Comparison of ENCODE assay signal across 8 cellular contexts in the genomic region with DNA sequence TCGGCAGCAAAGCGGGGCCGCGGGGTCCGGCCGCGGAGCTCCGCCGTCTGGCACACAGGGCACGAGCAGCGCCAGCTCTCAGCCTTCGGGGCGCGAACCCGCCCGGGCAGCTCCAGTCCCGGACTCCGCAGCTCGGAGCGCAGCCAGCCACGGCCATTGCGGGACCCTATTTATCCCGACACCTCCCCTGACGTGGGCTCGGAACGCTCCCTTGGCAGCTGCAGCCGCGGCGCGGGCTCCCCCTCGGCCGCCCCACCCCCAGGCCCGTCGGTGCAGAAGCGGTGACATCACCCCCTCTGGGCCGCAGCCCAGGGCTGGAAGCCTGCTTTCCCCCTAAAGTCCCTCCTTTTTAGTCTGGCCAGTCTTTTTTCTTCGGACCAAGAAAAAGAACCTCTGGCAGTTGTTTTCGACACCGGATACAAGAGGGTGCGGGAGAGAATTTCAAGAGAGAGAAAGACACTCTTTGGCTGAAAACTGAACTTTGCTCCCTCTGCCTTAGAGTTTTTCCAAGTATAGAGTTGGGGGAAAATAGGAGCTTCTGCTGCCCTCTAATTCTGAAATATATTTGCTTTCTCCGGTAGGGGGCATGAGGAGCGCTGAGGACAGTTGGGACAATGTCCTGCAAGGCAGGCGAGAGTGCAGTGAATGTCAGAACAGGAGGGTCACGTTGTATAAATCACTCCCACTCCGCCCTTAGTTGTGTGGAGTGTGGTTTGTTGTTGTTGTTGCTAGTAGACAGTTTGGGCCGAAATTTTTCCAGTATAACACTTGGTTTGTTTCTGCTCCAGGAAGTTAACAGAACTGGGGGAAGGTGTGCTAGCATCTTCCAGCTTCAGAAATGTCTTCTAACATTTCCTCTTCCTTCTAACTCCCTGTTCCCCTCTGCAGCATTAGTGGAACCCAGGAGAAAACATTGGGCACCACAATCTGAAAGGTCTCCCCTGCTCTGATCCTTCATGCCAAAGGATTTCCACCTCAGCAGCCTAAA. TPM values are rescaled to one million over a fixed set of nuclear protein-coding genes. Genes with fewer than 3 reads are reported as not detected.
DNase-seq lines count a peak whose midpoint lies in the region; ATAC-seq and TF ChIP-seq lines count a peak whose summit lies in the region.

A gene (minus strand): TSS at position 145 of the 988 bp plus-strand sequence. CDS start 280 bp downstream, outside the sequence.

- H3K9me3 ChIP-seq in transverse colon, result no peaks in the 10 kb centered on the region

- H3K9me3 Mint-ChIP-seq in mesothelial cell of epicardium, result no peaks in the 10 kb centered on the region

- peak; percentile 65 for DNase-seq in CD1c-positive myeloid dendritic cell (ENCODE audit: extremely low spot score)
- DNase-seq in KBM-7, result peak; percentile 81
- DNase-seq in erythroblast (lab: John Stamatoyannopoulos, UW), result peak; percentile 68 to 74
- DNase-seq in mesothelial cell of epicardium (ENCODE audit: low spot score in 2 of 2, unreplicated experiment in 2 of 2), result peak; percentile 39 to 70
- DNase-seq in transverse colon, result peak; percentile 35
- DNase-seq in epidermal melanocyte (ENCODE audit: insufficient read length, low spot score), result no peak

- TF ChIP-seq CTCF in mesothelial cell of epicardium (IDR thresholded peaks at IDR 0.05; ENCODE audit: unreplicated experiment) (peak; percentile 64), transverse colon (IDR thresholded peaks at IDR 0.05) (peak; percentile 63 to 76 (median 65))

- 0 to 2% methylated on average over 16 to 33 of the region's 46 CpGs for WGBS in transverse colon (ENCODE audit: low coverage in 1 of 2), 2 donors

- peak within 1 kb of the TSS; percentile 6 to 58 (median 36) for H3K27ac ChIP-seq in transverse colon

- peak within 1 kb of the TSS; percentile 47 for H3K27ac Mint-ChIP-seq in mesothelial cell of epicardium

- in situ Hi-C loops in KBM-7 (cut with MboI; ENCODE audit: low pct_unique_long_range_greater_than_20kb, low sequenced_read_pairs) (loop anchor here (25.0 kb wide), 2 partner anchors 295 to 420 kb away; no protein-coding TSS in a partner anchor), transverse colon (cut with MboI; ENCODE audit: low pct_ligation_motif_present in 1 of 4, low pct_unique_long_range_greater_than_20kb in 1 of 4, low sequenced_read_pairs in 3 of 4) (loop anchor here (10.0 to 25.0 kb wide), 3 partner anchors 170 to 308 kb away; no protein-coding TSS in a partner anchor)

- peak within 1 kb of the TSS; percentile 73 for H3K4me3 Mint-ChIP-seq in mesothelial cell of epicardium

- peaks cover 53% of the 10 kb centered on the region for H3K4me1 Mint-ChIP-seq in mesothelial cell of epicardium

- intact Hi-C loops in transverse colon (cut with DNase I; ENCODE audit: low total_unique reads), result no loop called here

- ATAC-seq in GM19035 (IDR thresholded peaks at IDR 0.05; ENCODE audit: unreplicated experiment) (peak; percentile 39), SK-N-SH treated with all-trans-retinoic acid at 6 μM for 48 hours (peak; percentile 70)

- H3K4me3 ChIP-seq in transverse colon, result peak within 1 kb of the TSS; percentile 14 to 47 (median 31)

- H3K36me3 Mint-ChIP-seq in mesothelial cell of epicardium, result no peaks in the 10 kb centered on the region

- TF ChIP-seq POLR2A in erythroblast (IDR thresholded peaks at IDR 0.05; ENCODE audit: low read length) (no peak), transverse colon (IDR thresholded peaks at IDR 0.05) (no peak)

- H3K36me3 ChIP-seq in transverse colon, result no peaks in the 10 kb centered on the region

- H3K4me1 ChIP-seq in transverse colon, result peaks cover 0 to 32% (median 18%) of the 10 kb centered on the region in 4 donors

- no peak for TF ChIP-seq EP300 in transverse colon (IDR thresholded peaks at IDR 0.05; ENCODE audit: low read depth)

- H3K27me3 Mint-ChIP-seq in mesothelial cell of epicardium (ENCODE audit: low read depth), result peaks cover 64% of the 10 kb centered on the region

- H3K27me3 ChIP-seq in transverse colon, result peaks cover 18% of the 10 kb centered on the region

TF ChIP-seq in SK-N-SH treated with all-trans-retinoic acid at 6 μM for 48 hours, 23 proteins besides CTCF, POLR2A, EP300 and RAD21 (continues in another document):
- TF ChIP-seq, protein P1, sequence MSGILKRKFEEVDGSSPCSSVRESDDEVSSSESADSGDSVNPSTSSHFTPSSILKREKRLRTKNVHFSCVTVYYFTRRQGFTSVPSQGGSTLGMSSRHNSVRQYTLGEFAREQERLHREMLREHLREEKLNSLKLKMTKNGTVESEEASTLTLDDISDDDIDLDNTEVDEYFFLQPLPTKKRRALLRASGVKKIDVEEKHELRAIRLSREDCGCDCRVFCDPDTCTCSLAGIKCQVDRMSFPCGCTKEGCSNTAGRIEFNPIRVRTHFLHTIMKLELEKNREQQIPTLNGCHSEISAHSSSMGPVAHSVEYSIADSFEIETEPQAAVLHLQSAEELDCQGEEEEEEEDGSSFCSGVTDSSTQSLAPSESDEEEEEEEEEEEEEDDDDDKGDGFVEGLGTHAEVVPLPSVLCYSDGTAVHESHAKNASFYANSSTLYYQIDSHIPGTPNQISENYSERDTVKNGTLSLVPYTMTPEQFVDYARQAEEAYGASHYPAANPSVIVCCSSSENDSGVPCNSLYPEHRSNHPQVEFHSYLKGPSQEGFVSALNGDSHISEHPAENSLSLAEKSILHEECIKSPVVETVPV (CRISPR knock-in tag; IDR thresholded peaks at IDR 0.05), result no peak
- TF ChIP-seq BACH2 (CRISPR knock-in tag; IDR thresholded peaks at IDR 0.05; ENCODE audit: borderline replicate concordance) (no peak), ZNF8 (CRISPR knock-in tag; IDR thresholded peaks at IDR 0.05) (no peak), PPARA (CRISPR knock-in tag; IDR thresholded peaks at IDR 0.05; ENCODE audit: borderline replicate concordance) (no peak), SNAI2 (CRISPR knock-in tag; IDR thresholded peaks at IDR 0.05) (no peak), ARNTL (CRISPR knock-in tag; IDR thresholded peaks at IDR 0.05; ENCODE audit: borderline replicate concordance, low read depth) (no peak), ZC3H10 (CRISPR knock-in tag; IDR thresholded peaks at IDR 0.05) (no peak), RARB (CRISPR knock-in tag; IDR thresholded peaks at IDR 0.05) (no peak), TOX (CRISPR knock-in tag; IDR thresholded peaks at IDR 0.05; ENCODE audit: borderline replicate concordance) (no peak), ISL1 (CRISPR knock-in tag; IDR thresholded peaks at IDR 0.05) (no peak), CSDC2 (CRISPR knock-in tag; IDR thresholded peaks at IDR 0.05) (no peak), ZNF565 (CRISPR knock-in tag; conservative IDR thresholded peaks at IDR 0.05; ENCODE audit: low read depth) (no peak), ZNF70 (CRISPR knock-in tag; IDR thresholded peaks at IDR 0.05) (no peak)
- TF ChIP-seq, protein P2, sequence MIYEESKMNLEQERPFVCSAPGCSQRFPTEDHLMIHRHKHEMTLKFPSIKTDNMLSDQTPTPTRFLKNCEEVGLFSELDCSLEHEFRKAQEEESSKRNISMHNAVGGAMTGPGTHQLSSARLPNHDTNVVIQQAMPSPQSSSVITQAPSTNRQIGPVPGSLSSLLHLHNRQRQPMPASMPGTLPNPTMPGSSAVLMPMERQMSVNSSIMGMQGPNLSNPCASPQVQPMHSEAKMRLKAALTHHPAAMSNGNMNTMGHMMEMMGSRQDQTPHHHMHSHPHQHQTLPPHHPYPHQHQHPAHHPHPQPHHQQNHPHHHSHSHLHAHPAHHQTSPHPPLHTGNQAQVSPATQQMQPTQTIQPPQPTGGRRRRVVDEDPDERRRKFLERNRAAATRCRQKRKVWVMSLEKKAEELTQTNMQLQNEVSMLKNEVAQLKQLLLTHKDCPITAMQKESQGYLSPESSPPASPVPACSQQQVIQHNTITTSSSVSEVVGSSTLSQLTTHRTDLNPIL (CRISPR knock-in tag; IDR thresholded peaks at IDR 0.05; ENCODE audit: low read depth), result no peak
- TF ChIP-seq, protein P3, sequence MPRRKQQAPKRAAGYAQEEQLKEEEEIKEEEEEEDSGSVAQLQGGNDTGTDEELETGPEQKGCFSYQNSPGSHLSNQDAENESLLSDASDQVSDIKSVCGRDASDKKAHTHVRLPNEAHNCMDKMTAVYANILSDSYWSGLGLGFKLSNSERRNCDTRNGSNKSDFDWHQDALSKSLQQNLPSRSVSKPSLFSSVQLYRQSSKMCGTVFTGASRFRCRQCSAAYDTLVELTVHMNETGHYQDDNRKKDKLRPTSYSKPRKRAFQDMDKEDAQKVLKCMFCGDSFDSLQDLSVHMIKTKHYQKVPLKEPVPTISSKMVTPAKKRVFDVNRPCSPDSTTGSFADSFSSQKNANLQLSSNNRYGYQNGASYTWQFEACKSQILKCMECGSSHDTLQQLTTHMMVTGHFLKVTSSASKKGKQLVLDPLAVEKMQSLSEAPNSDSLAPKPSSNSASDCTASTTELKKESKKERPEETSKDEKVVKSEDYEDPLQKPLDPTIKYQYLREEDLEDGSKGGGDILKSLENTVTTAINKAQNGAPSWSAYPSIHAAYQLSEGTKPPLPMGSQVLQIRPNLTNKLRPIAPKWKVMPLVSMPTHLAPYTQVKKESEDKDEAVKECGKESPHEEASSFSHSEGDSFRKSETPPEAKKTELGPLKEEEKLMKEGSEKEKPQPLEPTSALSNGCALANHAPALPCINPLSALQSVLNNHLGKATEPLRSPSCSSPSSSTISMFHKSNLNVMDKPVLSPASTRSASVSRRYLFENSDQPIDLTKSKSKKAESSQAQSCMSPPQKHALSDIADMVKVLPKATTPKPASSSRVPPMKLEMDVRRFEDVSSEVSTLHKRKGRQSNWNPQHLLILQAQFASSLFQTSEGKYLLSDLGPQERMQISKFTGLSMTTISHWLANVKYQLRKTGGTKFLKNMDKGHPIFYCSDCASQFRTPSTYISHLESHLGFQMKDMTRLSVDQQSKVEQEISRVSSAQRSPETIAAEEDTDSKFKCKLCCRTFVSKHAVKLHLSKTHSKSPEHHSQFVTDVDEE (CRISPR knock-in tag; IDR thresholded peaks at IDR 0.05), result no peak
- TF ChIP-seq, protein P4, sequence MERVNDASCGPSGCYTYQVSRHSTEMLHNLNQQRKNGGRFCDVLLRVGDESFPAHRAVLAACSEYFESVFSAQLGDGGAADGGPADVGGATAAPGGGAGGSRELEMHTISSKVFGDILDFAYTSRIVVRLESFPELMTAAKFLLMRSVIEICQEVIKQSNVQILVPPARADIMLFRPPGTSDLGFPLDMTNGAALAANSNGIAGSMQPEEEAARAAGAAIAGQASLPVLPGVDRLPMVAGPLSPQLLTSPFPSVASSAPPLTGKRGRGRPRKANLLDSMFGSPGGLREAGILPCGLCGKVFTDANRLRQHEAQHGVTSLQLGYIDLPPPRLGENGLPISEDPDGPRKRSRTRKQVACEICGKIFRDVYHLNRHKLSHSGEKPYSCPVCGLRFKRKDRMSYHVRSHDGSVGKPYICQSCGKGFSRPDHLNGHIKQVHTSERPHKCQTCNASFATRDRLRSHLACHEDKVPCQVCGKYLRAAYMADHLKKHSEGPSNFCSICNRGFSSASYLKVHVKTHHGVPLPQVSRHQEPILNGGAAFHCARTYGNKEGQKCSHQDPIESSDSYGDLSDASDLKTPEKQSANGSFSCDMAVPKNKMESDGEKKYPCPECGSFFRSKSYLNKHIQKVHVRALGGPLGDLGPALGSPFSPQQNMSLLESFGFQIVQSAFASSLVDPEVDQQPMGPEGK (CRISPR knock-in tag; IDR thresholded peaks at IDR 0.05; ENCODE audit: borderline replicate concordance), result no peak

RNA-seq across cellular contexts. Expression of the gene that starts here (rescaled TPM):
- 5.7 to 6.6 TPM (median 6.4 TPM) in 3 replicates for total RNA-seq in mesothelial cell of epicardium
- total RNA-seq in transverse colon, result 1 to 10 TPM in 1 of 4 donors, under 1 TPM in 2, not detected in 1; 0.41 to 1.8 (median 0.64) TPM
